ENCODE assay signal across 36 cellular contexts in genomic region chr2:204696124-204696523, GRCh38.
"Had no signal": no experiment of that assay in that cellular context is flagged by ENCODE, and none has a peak within 500 bp of the region (broad histone marks: within the 10 kb centered on the region; RNA-seq: fewer than 3 reads in every experiment).

No MANE protein-coding gene starts in this region.

- H3K36me3 ChIP-seq: adrenal gland, brain microvascular endothelial cell, breast epithelium had no signal

- H3K4me1 Mint-ChIP-seq: activated B cell treated with CpG ODN at 0.5 μM for 24 hours; activated T-helper 17 cell treated with anti-CD3 and anti-CD28 coated beads, Interleukin-2, amount 50 U/mL, for 72 hours had no signal

- H3K27me3 Mint-ChIP-seq: activated B cell treated with CpG ODN at 0.5 μM for 24 hours; activated CD4-positive, alpha-beta memory T cell treated with anti-CD3 and anti-CD28 coated beads for 36 hours; activated CD8-positive, alpha-beta T cell treated with anti-CD3 and anti-CD28 coated beads for 36 hours; activated naive CD4-positive, alpha-beta T cell treated with anti-CD3 and anti-CD28 coated beads, Interleukin-2, amount 50 U/mL, for 24 hours; activated naive CD8-positive, alpha-beta T cell; activated naive CD8-positive, alpha-beta T cell treated with anti-CD3 and anti-CD28 coated beads, Interleukin-2, amount 50 U/mL, for 24 hours; activated T-helper 17 cell treated with anti-CD3 and anti-CD28 coated beads, Interleukin-2, amount 50 U/mL, for 72 hours had no signal

- H3K27ac Mint-ChIP-seq: activated B cell treated with CpG ODN at 0.5 μM for 24 hours; activated CD4-positive, alpha-beta memory T cell treated with anti-CD3 and anti-CD28 coated beads for 36 hours; activated CD4-positive, alpha-beta T cell treated with anti-CD3 and anti-CD28 coated beads, Interleukin-2, amount 10 ng/mL, durations not matched to agents 24 days and 14 days; activated CD8-positive, alpha-beta T cell treated with anti-CD3 and anti-CD28 coated beads for 36 hours; activated naive CD4-positive, alpha-beta T cell treated with anti-CD3 and anti-CD28 coated beads for 36 hours; activated naive CD4-positive, alpha-beta T cell treated with anti-CD3 and anti-CD28 coated beads, Interleukin-2, amount 50 U/mL, for 24 hours; activated naive CD8-positive, alpha-beta T cell; activated naive CD8-positive, alpha-beta T cell treated with anti-CD3 and anti-CD28 coated beads, Interleukin-2, amount 10 ng/mL, durations not matched to agents 7 days and 5 days; activated naive CD8-positive, alpha-beta T cell treated with anti-CD3 and anti-CD28 coated beads, Interleukin-2, amount 50 U/mL, for 24 hours; activated T-cell treated with anti-CD3 and anti-CD28 coated beads, Interleukin-2, amount 50 U/mL, for 72 hours; activated T-helper 1 cell treated with anti-CD3 and anti-CD28 coated beads, Interleukin-12 subunit alpha, Interleukin-12 subunit beta, Interleukin-2, Interleukin-4 antibody, amounts not matched to agents 30 ng/mL and 10 ng/mL and 1 ng/mL, durations not matched to agents 14 hours and 24 hours and 36 hours; activated T-helper 17 cell treated with anti-CD3 and anti-CD28 coated beads, Interleukin-2, amount 50 U/mL, for 72 hours; T-helper 1 cell treated with Interleukin-12 subunit alpha and Interleukin-12 subunit beta and Interleukin-4 antibody, amounts not matched to agents 30 μg/mL and 1 μg/mL, for 36 hours; T-helper 2 cell treated with Interferon-gamma antibody and Interleukin-4, amounts not matched to agents 5 μg/mL and 100 μg/mL, for 36 hours had no signal

- H3K27me3 ChIP-seq: adrenal gland, body of pancreas, brain microvascular endothelial cell, breast epithelium had no signal

- H3K27ac ChIP-seq: adrenal gland, body of pancreas, brain microvascular endothelial cell, breast epithelium, VCaP had no signal

- H3K9me3 ChIP-seq: adrenal gland, body of pancreas, breast epithelium had no signal

- H3K4me3 ChIP-seq: adrenal gland, body of pancreas, breast epithelium had no signal

- H3K4me3 Mint-ChIP-seq: activated B cell treated with CpG ODN at 0.5 μM for 24 hours; activated CD4-positive, alpha-beta memory T cell treated with anti-CD3 and anti-CD28 coated beads for 36 hours; activated CD4-positive, alpha-beta T cell treated with anti-CD3 and anti-CD28 coated beads, Interleukin-2, amount 10 ng/mL, durations not matched to agents 24 days and 14 days; activated CD8-positive, alpha-beta T cell treated with anti-CD3 and anti-CD28 coated beads for 36 hours; activated naive CD4-positive, alpha-beta T cell treated with anti-CD3 and anti-CD28 coated beads for 36 hours; activated naive CD4-positive, alpha-beta T cell treated with anti-CD3 and anti-CD28 coated beads, Interleukin-2, amount 50 U/mL, for 24 hours; activated naive CD8-positive, alpha-beta T cell; activated naive CD8-positive, alpha-beta T cell treated with anti-CD3 and anti-CD28 coated beads, Interleukin-2, amount 10 ng/mL, durations not matched to agents 7 days and 5 days; activated naive CD8-positive, alpha-beta T cell treated with anti-CD3 and anti-CD28 coated beads, Interleukin-2, amount 50 U/mL, for 24 hours; activated T-cell treated with anti-CD3 and anti-CD28 coated beads, Interleukin-2, amount 50 U/mL, for 4 hours; activated T-cell treated with anti-CD3 and anti-CD28 coated beads, Interleukin-2, amount 50 U/mL, for 72 hours; activated T-helper 1 cell treated with anti-CD3 and anti-CD28 coated beads, Interleukin-12 subunit alpha, Interleukin-12 subunit beta, Interleukin-2, Interleukin-4 antibody, amounts not matched to agents 30 ng/mL and 10 ng/mL and 1 ng/mL, durations not matched to agents 14 hours and 24 hours and 36 hours; activated T-helper 17 cell treated with anti-CD3 and anti-CD28 coated beads, Interleukin-2, amount 50 U/mL, for 72 hours; T-helper 1 cell treated with Interleukin-12 subunit alpha and Interleukin-12 subunit beta and Interleukin-4 antibody, amounts not matched to agents 30 μg/mL and 1 μg/mL, for 36 hours; T-helper 2 cell treated with Interferon-gamma antibody and Interleukin-4, amounts not matched to agents 5 μg/mL and 100 μg/mL, for 36 hours had no signal

- DNase-seq: activated B cell treated with CpG ODN at 0.5 μM for 24 hours; activated CD4-positive, alpha-beta memory T cell treated with anti-CD3 and anti-CD28 coated beads for 36 hours; activated CD4-positive, alpha-beta T cell treated with anti-CD3 and anti-CD28 coated beads for 4 hours; activated CD4-positive, alpha-beta T cell treated with anti-CD3 and anti-CD28 coated beads, Interleukin-2, amount 10 ng/mL, durations not matched to agents 24 days and 14 days; activated CD4-positive, alpha-beta T cell treated with anti-CD3 and anti-CD28 coated beads, Interleukin-2, amount 50 U/mL, for 1 hour; activated CD4-positive, alpha-beta T cell treated with anti-CD3 and anti-CD28 coated beads, Interleukin-2, amount 50 U/mL, for 4 hours; activated CD4-positive, CD25-positive, alpha-beta regulatory T cell treated with anti-CD3 and anti-CD28 coated beads, Interleukin-2, amount 50 U/mL, for 72 hours; activated CD8-positive, alpha-beta memory T cell treated with anti-CD3 and anti-CD28 coated beads, Interleukin-2, amount 50 U/mL, for 4 hours; activated CD8-positive, alpha-beta T cell treated with anti-CD3 and anti-CD28 coated beads for 36 hours; activated effector memory CD4-positive, alpha-beta T cell treated with anti-CD3 and anti-CD28 coated beads, Interleukin-2, amount 50 U/mL, for 16 hours; activated gamma-delta T cell treated with Interleukin-2 at 50 U/mL for 16 hours; activated naive CD4-positive, alpha-beta T cell; activated naive CD4-positive, alpha-beta T cell treated with anti-CD3 and anti-CD28 coated beads for 36 hours; activated naive CD8-positive, alpha-beta T cell treated with anti-CD3 and anti-CD28 coated beads, Interleukin-2, amount 10 ng/mL, durations not matched to agents 7 days and 5 days; activated naive CD8-positive, alpha-beta T cell treated with anti-CD3 and anti-CD28 coated beads, Interleukin-2, amount 50 U/mL, for 24 hours; activated T-cell treated with anti-CD3 and anti-CD28 coated beads for 4 hours; activated T-cell treated with anti-CD3 and anti-CD28 coated beads, Interleukin-2, amount 50 U/mL, for 1 hour; activated T-cell treated with anti-CD3 and anti-CD28 coated beads, Interleukin-2, amount 50 U/mL, for 4 hours; activated T-cell treated with anti-CD3 and anti-CD28 coated beads, Interleukin-2, amount 50 U/mL, for 72 hours; adrenal gland; amniotic stem cell; aorta; body of pancreas; brain microvascular endothelial cell; central memory CD4-positive, alpha-beta T cell; T-helper 1 cell; T-helper 2 cell; T-helper 9 cell had no signal

- ATAC-seq: activated CD8-positive, alpha-beta T cell treated with anti-CD3 and anti-CD28 coated beads for 36 hours; activated naive CD8-positive, alpha-beta T cell treated with anti-CD3 and anti-CD28 coated beads, Interleukin-2, amount 50 U/mL, for 24 hours; activated T-cell treated with anti-CD3 and anti-CD28 coated beads, Interleukin-2, amount 50 U/mL, for 4 hours; activated T-cell treated with anti-CD3 and anti-CD28 coated beads, Interleukin-2, amount 50 U/mL, for 72 hours; activated T-helper 17 cell treated with anti-CD3 and anti-CD28 coated beads, Interleukin-2, amount 50 U/mL, for 72 hours; body of pancreas had no signal

- H3K4me1 ChIP-seq: breast epithelium had no signal

- H3K36me3 Mint-ChIP-seq: activated CD4-positive, alpha-beta memory T cell treated with anti-CD3 and anti-CD28 coated beads for 36 hours; activated naive CD4-positive, alpha-beta T cell treated with anti-CD3 and anti-CD28 coated beads, Interleukin-2, amount 50 U/mL, for 24 hours; activated naive CD8-positive, alpha-beta T cell; activated naive CD8-positive, alpha-beta T cell treated with anti-CD3 and anti-CD28 coated beads, Interleukin-2, amount 10 ng/mL, durations not matched to agents 7 days and 5 days had no signal

- H3K9me3 Mint-ChIP-seq: activated B cell treated with CpG ODN at 0.5 μM for 24 hours; activated CD4-positive, alpha-beta memory T cell treated with anti-CD3 and anti-CD28 coated beads for 36 hours; activated CD4-positive, alpha-beta T cell treated with anti-CD3 and anti-CD28 coated beads, Interleukin-2, amount 10 ng/mL, durations not matched to agents 24 days and 14 days; activated CD8-positive, alpha-beta T cell treated with anti-CD3 and anti-CD28 coated beads for 36 hours; activated naive CD4-positive, alpha-beta T cell treated with anti-CD3 and anti-CD28 coated beads for 36 hours; activated naive CD4-positive, alpha-beta T cell treated with anti-CD3 and anti-CD28 coated beads, Interleukin-2, amount 50 U/mL, for 24 hours; activated naive CD8-positive, alpha-beta T cell treated with anti-CD3 and anti-CD28 coated beads, Interleukin-2, amount 10 ng/mL, durations not matched to agents 7 days and 5 days; activated naive CD8-positive, alpha-beta T cell treated with anti-CD3 and anti-CD28 coated beads, Interleukin-2, amount 50 U/mL, for 24 hours; activated T-cell treated with anti-CD3 and anti-CD28 coated beads, Interleukin-2, amount 50 U/mL, for 4 hours; activated T-cell treated with anti-CD3 and anti-CD28 coated beads, Interleukin-2, amount 50 U/mL, for 72 hours; activated T-helper 1 cell treated with anti-CD3 and anti-CD28 coated beads, Interleukin-12 subunit alpha, Interleukin-12 subunit beta, Interleukin-2, Interleukin-4 antibody, amounts not matched to agents 30 ng/mL and 10 ng/mL and 1 ng/mL, durations not matched to agents 14 hours and 24 hours and 36 hours; activated T-helper 17 cell treated with anti-CD3 and anti-CD28 coated beads, Interleukin-2, amount 50 U/mL, for 72 hours; T-helper 1 cell treated with Interleukin-12 subunit alpha and Interleukin-12 subunit beta and Interleukin-4 antibody, amounts not matched to agents 30 μg/mL and 1 μg/mL, for 36 hours; T-helper 2 cell treated with Interferon-gamma antibody and Interleukin-4, amounts not matched to agents 5 μg/mL and 100 μg/mL, for 36 hours had no signal
